8 cellular contexts compared by ENCODE assay signal in genomic region chr6:16511723-16512584, GRCh38.
DNase-seq lines count a peak whose midpoint lies in the region; ATAC-seq and TF ChIP-seq lines count a peak whose summit lies in the region.

No MANE protein-coding gene starts in this region.

- intact Hi-C loops in head of caudate nucleus (cut with DNase I), result loop anchor here (5.0 kb wide), 1 partner anchor 250 kb away; the partner anchor contains the start of gene ATXN1

- H3K4me1 ChIP-seq in foreskin keratinocyte, result peaks cover 15% of the 10 kb centered on the region

- CTCF ChIA-PET in T-cell (lab: Charles Lee), result interaction anchor here (0.5 to 1.6 kb wide), 14 partner anchors 13 to 259 kb away, joined by 3 to 8 read pairs (median 4); partner anchors contain the start of gene ATXN1 (in 1 of the 2)

- DNase-seq in T-cell, result peak in 33 of 34 experiments; percentile 8 to 69 (median 48)
- DNase-seq in foreskin keratinocyte, result peak in 1 of 2 donors; percentile 55
- DNase-seq in NCI-H1930 (lab: John Stamatoyannopoulos, UW), result no peak
- DNase-seq in SKM-1 treated with dmso at 0.1 percent for 144 hours (lab: John Stamatoyannopoulos, UW; ENCODE audit: unreplicated experiment), result no peak
- DNase-seq in head of caudate nucleus, result no peak

- H3K9me3 Mint-ChIP-seq in T-cell, result no peaks in the 10 kb centered on the region

- H3K27ac ChIP-seq in foreskin keratinocyte, result no peak overlapping the region

- TF ChIP-seq CTCF in foreskin keratinocyte (conservative IDR thresholded peaks at IDR 0.05), result no peak

- peak; percentile 43 for ATAC-seq in GM18520 (IDR thresholded peaks at IDR 0.05; ENCODE audit: unreplicated experiment)
- ATAC-seq in HG02759 (IDR thresholded peaks at IDR 0.05; ENCODE audit: unreplicated experiment), result peak; percentile 57
- peak; percentile 57 to 89 (median 73) for ATAC-seq in T-cell (replicated peaks in 1 of 4)
- peak; percentile 59 for ATAC-seq in foreskin keratinocyte
- no peak for ATAC-seq in HG03025 (IDR thresholded peaks at IDR 0.05; ENCODE audit: low FRiP score, unreplicated experiment)

- H3K27ac Mint-ChIP-seq in T-cell, result peak overlapping the region; percentile 77 to 91

- H3K4me1 Mint-ChIP-seq in T-cell, result peaks cover 43 to 48% (median 48%) of the 10 kb centered on the region in 3 donors

- peaks cover 21% of the 10 kb centered on the region for H3K36me3 Mint-ChIP-seq in T-cell

- H3K27me3 Mint-ChIP-seq in T-cell, result no peaks in the 10 kb centered on the region

- peak overlapping the region; percentile 4 to 22 (median 7) for H3K4me3 Mint-ChIP-seq in T-cell

- no peaks in the 10 kb centered on the region for H3K27me3 ChIP-seq in foreskin keratinocyte

- POLR2A ChIA-PET in T-cell (lab: Charles Lee), result interaction anchor here (0.7 to 1.0 kb wide), 3 partner anchors 34 to 247 kb away, joined by 3 read pairs; no protein-coding TSS in a partner anchor

Comparison
In these comparisons a context has a peak if more than half of its experiments do, and no peak if none do; other contexts are left out.
1. DNase-seq: peak in T-cell (33 of 34); none in NCI-H1930 (0 of 2), SKM-1 treated with dmso at 0.1 percent for 144 hours (single experiment) and head of caudate nucleus (0 of 42).